28 cellular contexts compared by ENCODE assay signal in the genomic region with DNA sequence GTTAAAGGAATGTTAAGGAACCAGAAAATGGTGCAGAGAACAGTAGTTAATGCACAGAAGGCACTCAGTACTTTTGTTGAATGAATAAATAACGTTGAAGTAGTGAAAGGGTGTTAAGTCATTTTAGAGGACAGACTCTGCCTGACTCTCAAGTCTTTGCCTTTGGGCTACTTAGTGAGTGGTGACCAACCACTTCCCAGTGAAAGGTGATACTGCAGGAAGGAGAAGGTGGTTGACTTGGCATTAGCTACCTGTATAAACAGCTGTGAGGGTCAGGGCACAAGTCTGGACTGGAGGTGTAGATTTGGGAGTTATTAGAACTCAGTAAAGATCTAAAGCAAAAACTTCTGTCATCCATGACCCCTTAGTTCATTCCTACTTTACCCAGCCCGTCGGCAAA. TPM values are rescaled to one million over a fixed set of nuclear protein-coding genes. Genes with fewer than 3 reads are reported as not detected.
DNase-seq lines count a peak whose midpoint lies in the region; ATAC-seq and TF ChIP-seq lines count a peak whose summit lies in the region.
"Had no signal": no experiment of that assay in that cellular context is flagged by ENCODE, and none has a peak within 500 bp of the region (broad histone marks: within the 10 kb centered on the region; RNA-seq: fewer than 3 reads in every experiment).

No MANE protein-coding gene starts in this region.

- no peak overlapping the region for H2BK120ac ChIP-seq in trophoblast cell (ENCODE audit: insufficient read depth, low read length, poor library complexity)

- DNase-seq in ELR (ENCODE audit: low read depth), result peak; percentile 36
- peak; percentile 41 for DNase-seq in NCI-H2196 (lab: John Stamatoyannopoulos, UW; ENCODE audit: unreplicated experiment)
- peak; percentile 29 for DNase-seq in coronary artery (ENCODE audit: low spot score)
- DNase-seq in trophoblast cell, result no peak
- DNase-seq in stimulated activated CD4-positive, alpha-beta T cell treated with anti-CD3 and anti-CD28 coated beads, Interleukin-15, amount 100 ng/mL, for 24 hours, result no peak
- DNase-seq: activated CD4-positive, alpha-beta T cell treated with anti-CD3 and anti-CD28 coated beads for 36 hours; activated gamma-delta T cell; activated naive CD8-positive, alpha-beta T cell treated with anti-CD3 and anti-CD28 coated beads, Interleukin-2, amount 10 ng/mL, durations not matched to agents 7 days and 5 days; aorta; cortex of kidney; DMS79 treated with DMSO at 0.1 percent for 48 hours; effector memory CD4-positive, alpha-beta T cell; GF-D8; glutamatergic neuron; islet precursor cell; naive thymus-derived CD8-positive, alpha-beta T cell; NCI-H1417; NCI-H2029 treated with DMSO at 0.1 percent for 48 hours; NCI-H69; SIG-M5; T-helper 9 cell had no signal

- H3K23ac ChIP-seq in trophoblast cell (ENCODE audit: low read length), result no peak overlapping the region

- no peak overlapping the region for H2AK5ac ChIP-seq in trophoblast cell (ENCODE audit: low read length)

- H3K9me3 ChIP-seq in mucosa of rectum (ENCODE audit: control insufficient read depth in 2 of 2, low read length in 2 of 2) (no peaks in the 10 kb centered on the region), trophoblast cell (ENCODE audit: insufficient read depth, low read depth, low read length) (no peaks in the 10 kb centered on the region)
- H3K9me3 ChIP-seq: Peyer's patch, upper lobe of left lung had no signal

- H3K36me3 ChIP-seq in mucosa of rectum (ENCODE audit: control insufficient read depth in 2 of 2, insufficient read depth in 2 of 2, low read length in 2 of 2) (no peaks in the 10 kb centered on the region), trophoblast cell (ENCODE audit: control insufficient read depth in 1 of 2, insufficient read depth in 2 of 2, low read length in 2 of 2) (no peaks in the 10 kb centered on the region)
- H3K36me3 ChIP-seq: Peyer's patch, upper lobe of left lung had no signal

- no CpG with 5 or more reads among the region's 3 CpGs for WGBS in trophoblast cell (ENCODE audit: extremely low coverage, insufficient coverage, insufficient read length)

- no peak overlapping the region for H3K14ac ChIP-seq in trophoblast cell (ENCODE audit: low read length)

- peaks cover 7% of the 10 kb centered on the region for H3K79me1 ChIP-seq in trophoblast cell (ENCODE audit: low read length)

- H4K12ac ChIP-seq in trophoblast cell (ENCODE audit: low read depth, low read length), result no peak overlapping the region

- no peak overlapping the region for H2BK12ac ChIP-seq in trophoblast cell (ENCODE audit: low read length)

- TF ChIP-seq CTCF in coronary artery (IDR thresholded peaks at IDR 0.05), result no peak

- H4K8ac ChIP-seq in trophoblast cell (ENCODE audit: low read depth, low read length), result no peak overlapping the region

- H3K18ac ChIP-seq in trophoblast cell (ENCODE audit: low read length), result no peak overlapping the region

- no peak overlapping the region for H3K27ac ChIP-seq in coronary artery
- peak overlapping the region; percentile 64 to 70 for H3K27ac ChIP-seq in mucosa of rectum (ENCODE audit: low read depth in 2 of 2, low read length in 2 of 2)
- H3K27ac ChIP-seq in trophoblast cell (ENCODE audit: low read depth, low read length), result no peak overlapping the region
- H3K27ac ChIP-seq: HL-60, KMS-11 had no signal

- H2AFZ ChIP-seq in trophoblast cell (ENCODE audit: insufficient read depth, low read length, poor library complexity), result no peak overlapping the region

- no peak overlapping the region for H3K4ac ChIP-seq in trophoblast cell (ENCODE audit: low read depth, low read length)

- peaks cover under 1% of the 10 kb centered on the region for H3K79me2 ChIP-seq in trophoblast cell (ENCODE audit: control insufficient read depth, insufficient read depth, low read length, poor library complexity)

- no peak overlapping the region for H3K4me2 ChIP-seq in trophoblast cell (ENCODE audit: low read length)
- H3K4me2 ChIP-seq: KMS-11 had no signal

- no peak overlapping the region for H2BK5ac ChIP-seq in trophoblast cell (ENCODE audit: low read depth, low read length, poor library complexity)

- ATAC-seq in HG03439 (IDR thresholded peaks at IDR 0.05; ENCODE audit: unreplicated experiment), result no peak
- ATAC-seq: activated CD4-positive, alpha-beta T cell treated with anti-CD3 and anti-CD28 coated beads for 36 hours; naive thymus-derived CD8-positive, alpha-beta T cell; stimulated activated effector memory CD8-positive, alpha-beta T cell treated with anti-CD3 and anti-CD28 coated beads, Interleukin-12 subunit alpha, Interleukin-12 subunit beta, amount 100 ng/mL, for 72 hours had no signal

- H3K4me3 ChIP-seq in coronary artery (no peak overlapping the region), mucosa of rectum (ENCODE audit: low read length in 2 of 2) (no peak overlapping the region), trophoblast cell (ENCODE audit: low read depth, low read length) (no peak overlapping the region)
- H3K4me3 ChIP-seq: Peyer's patch, upper lobe of left lung had no signal

- H3K27me3 ChIP-seq in mucosa of rectum (ENCODE audit: control insufficient read depth in 2 of 2, insufficient read depth in 2 of 2, low read length in 2 of 2) (no peaks in the 10 kb centered on the region), trophoblast cell (ENCODE audit: insufficient read depth, low read length) (no peaks in the 10 kb centered on the region)
- H3K27me3 ChIP-seq: Peyer's patch, upper lobe of left lung had no signal

- no peak overlapping the region for H3K9ac ChIP-seq in mucosa of rectum (ENCODE audit: low read depth in 1 of 2, low read length in 2 of 2)
- H3K9ac ChIP-seq in trophoblast cell (ENCODE audit: low read length), result no peak overlapping the region
- H3K9ac ChIP-seq: KMS-11 had no signal

- H4K91ac ChIP-seq in trophoblast cell (ENCODE audit: low read depth, low read length), result no peak overlapping the region

- peaks cover 16 to 22% of the 10 kb centered on the region in 2 donors for H3K4me1 ChIP-seq in mucosa of rectum (ENCODE audit: control insufficient read depth in 2 of 2, insufficient read depth in 2 of 2, low read length in 2 of 2)
- H3K4me1 ChIP-seq in trophoblast cell (ENCODE audit: control insufficient read depth in 1 of 2, insufficient read depth in 2 of 2, low read length in 2 of 2), result peaks cover 9 to 12% of the 10 kb centered on the region in 2 experiments

RNA-seq across cellular contexts. Expression of a gene that starts 4.9 kb away (rescaled TPM):
- 21.8 and 22.1 TPM in 2 replicates for polyA plus RNA-seq in trophoblast cell (2013)

Comparison
In these comparisons a context has a peak if more than half of its experiments do, and no peak if none do; other contexts are left out.
1. DNase-seq: peak in ELR (single experiment), NCI-H2196 (single experiment) and coronary artery (single experiment); none in trophoblast cell (0 of 2) and stimulated activated CD4-positive, alpha-beta T cell treated with anti-CD3 and anti-CD28 coated beads, Interleukin-15, amount 100 ng/mL, for 24 hours (single experiment).
2. H3K27ac ChIP-seq: peak in mucosa of rectum (2 of 2); none in coronary artery (0 of 2) and trophoblast cell (single experiment).